In genomic region chr1:42658880-42659337, GRCh38 we compare ENCODE assay signal across 8 cellular contexts. TPM values are rescaled to one million over a fixed set of nuclear protein-coding genes. Genes with fewer than 3 reads are reported as not detected.
DNase-seq lines count a peak whose midpoint lies in the region; ATAC-seq and TF ChIP-seq lines count a peak whose summit lies in the region.

No MANE protein-coding gene starts in this region.

- H3K27ac ChIP-seq in HCT116 (ENCODE audit: low read depth, low read length), result peak overlapping the region; percentile 70

- intact Hi-C loops in HCT116 (cut with micrococcal nuclease), result loop anchor here (10.0 kb wide), 1 partner anchor 314 kb away; no protein-coding TSS in a partner anchor
- intact Hi-C loops in activated T-helper 1 cell treated with anti-CD3 and anti-CD28 coated beads, Interleukin-12 subunit alpha, Interleukin-12 subunit beta, Interleukin-2, Interleukin-4 antibody, amounts not matched to agents 30 ng/mL and 10 ng/mL and 1 ng/mL, durations not matched to agents 14 hours and 24 hours and 36 hours (cut with micrococcal nuclease), result loop anchor here (1.0 to 5.0 kb wide), 8 partner anchors 23 to 513 kb away; partner anchors contain the start of genes C1orf50, CCDC30, CFAP57 and EBNA1BP2

- peaks cover 46% of the 10 kb centered on the region for H3K4me1 Mint-ChIP-seq in activated T-helper 1 cell treated with anti-CD3 and anti-CD28 coated beads, Interleukin-12 subunit alpha, Interleukin-12 subunit beta, Interleukin-2, Interleukin-4 antibody, amounts not matched to agents 30 ng/mL and 10 ng/mL and 1 ng/mL, durations not matched to agents 14 hours and 24 hours and 36 hours (ENCODE audit: low read depth)
- H3K4me1 Mint-ChIP-seq in stimulated activated naive CD8-positive, alpha-beta T cell treated with anti-CD3 and anti-CD28 coated beads, Interleukin-15, amount 100 ng/mL, for 72 hours, result peaks cover 40% of the 10 kb centered on the region

- peak overlapping the region; percentile 96 for H3K27ac Mint-ChIP-seq in activated T-helper 1 cell treated with anti-CD3 and anti-CD28 coated beads, Interleukin-12 subunit alpha, Interleukin-12 subunit beta, Interleukin-2, Interleukin-4 antibody, amounts not matched to agents 30 ng/mL and 10 ng/mL and 1 ng/mL, durations not matched to agents 14 hours and 24 hours and 36 hours
- H3K27ac Mint-ChIP-seq in stimulated activated naive CD8-positive, alpha-beta T cell treated with anti-CD3 and anti-CD28 coated beads, Interleukin-15, amount 100 ng/mL, for 72 hours, result peak overlapping the region; percentile 91 to 99

- POLR2A ChIA-PET in HCT116 (lab: Charles Lee), result no interaction called here

- no peak for TF ChIP-seq POLR2A in HCT116 (IDR thresholded peaks at IDR 0.05; ENCODE audit: borderline replicate concordance, extremely low read depth, insufficient read depth, insufficient read length)

- peaks cover 23% of the 10 kb centered on the region for H3K36me3 Mint-ChIP-seq in activated T-helper 1 cell treated with anti-CD3 and anti-CD28 coated beads, Interleukin-12 subunit alpha, Interleukin-12 subunit beta, Interleukin-2, Interleukin-4 antibody, amounts not matched to agents 30 ng/mL and 10 ng/mL and 1 ng/mL, durations not matched to agents 14 hours and 24 hours and 36 hours (ENCODE audit: low read depth)

- peak overlapping the region; percentile 92 for H3K4me2 ChIP-seq in HCT116 (ENCODE audit: low read length)

- RAD21 ChIA-PET in HCT116 (lab: Charles Lee; ENCODE audit: low non-redundant PET in 1 of 2, low total read pairs in 2 of 2, uncharacterized antibody in 2 of 2, unreplicated experiment in 2 of 2), result no interaction called here

- H3K9me3 ChIP-seq in HCT116 (ENCODE audit: control insufficient read depth in 1 of 2, insufficient read depth in 1 of 2, low read depth in 1 of 2, low read length in 2 of 2) (no peaks in the 10 kb centered on the region), iPS-15b (ENCODE audit: control insufficient read depth, insufficient read depth, low read length) (no peaks in the 10 kb centered on the region)

- H3K79me2 ChIP-seq in HCT116 (ENCODE audit: insufficient read depth, low read length), result peaks cover 55% of the 10 kb centered on the region

- peak overlapping the region; percentile 99 for H3K4me3 Mint-ChIP-seq in activated T-helper 1 cell treated with anti-CD3 and anti-CD28 coated beads, Interleukin-12 subunit alpha, Interleukin-12 subunit beta, Interleukin-2, Interleukin-4 antibody, amounts not matched to agents 30 ng/mL and 10 ng/mL and 1 ng/mL, durations not matched to agents 14 hours and 24 hours and 36 hours
- peak overlapping the region; percentile 94 to 98 for H3K4me3 Mint-ChIP-seq in stimulated activated naive CD8-positive, alpha-beta T cell treated with anti-CD3 and anti-CD28 coated beads, Interleukin-15, amount 100 ng/mL, for 72 hours

- no peak overlapping the region for H2AFZ ChIP-seq in HCT116 (ENCODE audit: low read depth, low read length, poor library complexity, severe bottlenecking)

- CTCF ChIA-PET in HCT116 (lab: Charles Lee), result no interaction called here

- no peaks in the 10 kb centered on the region for H3K27me3 Mint-ChIP-seq in activated T-helper 1 cell treated with anti-CD3 and anti-CD28 coated beads, Interleukin-12 subunit alpha, Interleukin-12 subunit beta, Interleukin-2, Interleukin-4 antibody, amounts not matched to agents 30 ng/mL and 10 ng/mL and 1 ng/mL, durations not matched to agents 14 hours and 24 hours and 36 hours (ENCODE audit: insufficient read depth)
- H3K27me3 Mint-ChIP-seq in stimulated activated naive CD8-positive, alpha-beta T cell treated with anti-CD3 and anti-CD28 coated beads, Interleukin-15, amount 100 ng/mL, for 72 hours, result no peaks in the 10 kb centered on the region

- H3K9ac ChIP-seq in HCT116 (ENCODE audit: low read length) (peak overlapping the region; percentile 94), iPS-15b (ENCODE audit: low read depth, low read length) (peak overlapping the region; percentile 88)

- H4K20me1 ChIP-seq in HCT116 (ENCODE audit: insufficient read depth), result no peaks in the 10 kb centered on the region

- peaks cover 11 to 21% of the 10 kb centered on the region in 2 experiments; a peak in 3 of 4 replicates for H3K4me1 ChIP-seq in HCT116 (ENCODE audit: control insufficient read depth in 1 of 2, insufficient read depth in 2 of 2, low read length in 2 of 2)
- H3K4me1 ChIP-seq in iPS-15b (ENCODE audit: control insufficient read depth, insufficient read depth, low read length), result peaks cover 5% of the 10 kb centered on the region

- no peaks in the 10 kb centered on the region for H3K27me3 ChIP-seq in HCT116 (ENCODE audit: insufficient read depth, low read length)
- no peaks in the 10 kb centered on the region for H3K27me3 ChIP-seq in iPS-15b (ENCODE audit: control insufficient read depth, insufficient read depth, low read length)

- no peaks in the 10 kb centered on the region for H3K9me2 ChIP-seq in HCT116 (ENCODE audit: insufficient read depth)

- no peaks in the 10 kb centered on the region for H3K9me3 Mint-ChIP-seq in activated T-helper 1 cell treated with anti-CD3 and anti-CD28 coated beads, Interleukin-12 subunit alpha, Interleukin-12 subunit beta, Interleukin-2, Interleukin-4 antibody, amounts not matched to agents 30 ng/mL and 10 ng/mL and 1 ng/mL, durations not matched to agents 14 hours and 24 hours and 36 hours
- H3K9me3 Mint-ChIP-seq in stimulated activated naive CD8-positive, alpha-beta T cell treated with anti-CD3 and anti-CD28 coated beads, Interleukin-15, amount 100 ng/mL, for 72 hours, result no peaks in the 10 kb centered on the region

- no TSS peak for BruUV-seq in HCT116 (replicated peaks; lab: Mats Ljungman, UMichigan)

- H3K36me3 ChIP-seq in HCT116 (ENCODE audit: control insufficient read depth in 1 of 2, insufficient read depth in 2 of 2, low read length in 2 of 2) (peaks cover 8 to 26% of the 10 kb centered on the region in 2 experiments), iPS-15b (ENCODE audit: control insufficient read depth, insufficient read depth, low read length) (peaks cover 6% of the 10 kb centered on the region)

- peak; percentile 4; the same call in 1 of the 2 replicates for ATAC-seq in HCT116
- ATAC-seq in stimulated activated naive CD8-positive, alpha-beta T cell treated with anti-CD3 and anti-CD28 coated beads, Interleukin-15, amount 100 ng/mL, for 72 hours, result no peak

- TF ChIP-seq CTCF in HCT116 (IDR thresholded peaks at IDR 0.05 in 2 of 3, conservative IDR thresholded peaks at IDR 0.05 in 1 of 3; ENCODE audit: borderline replicate concordance in 1 of 3, insufficient read depth in 1 of 3, low read depth in 2 of 3, low read length in 2 of 3), result no peak

- H3K4me3 ChIP-seq in HCT116 (replicated peaks in 1 of 2; ENCODE audit: low read depth in 1 of 2, low read length in 2 of 2) (peak overlapping the region; percentile 89 to 98), iPS-15b (ENCODE audit: low read depth, low read length) (peak overlapping the region; percentile 96)

- no peak for TF ChIP-seq RAD21 in HCT116 (IDR thresholded peaks at IDR 0.05; ENCODE audit: low read depth)

- DNase-seq in Ammon's horn (ENCODE audit: low spot score) (peak; percentile 6), HCT116 (ENCODE audit: low read depth, low spot score) (no peak), DMS 273 (lab: John Stamatoyannopoulos, UW; ENCODE audit: unreplicated experiment) (no peak), OCI-M2 (lab: John Stamatoyannopoulos, UW; ENCODE audit: unreplicated experiment) (no peak), NCI-H128 (lab: John Stamatoyannopoulos, UW; ENCODE audit: unreplicated experiment) (no peak)
- no peak for DNase-seq in activated T-helper 1 cell treated with anti-CD3 and anti-CD28 coated beads, Interleukin-12 subunit alpha, Interleukin-12 subunit beta, Interleukin-2, Interleukin-4 antibody, amounts not matched to agents 30 ng/mL and 10 ng/mL and 1 ng/mL, durations not matched to agents 14 hours and 24 hours and 36 hours (ENCODE audit: low spot score)
- DNase-seq in stimulated activated naive CD8-positive, alpha-beta T cell treated with anti-CD3 and anti-CD28 coated beads, Interleukin-15, amount 100 ng/mL, for 72 hours, result no peak

TF ChIP-seq in HCT116, 20 proteins besides CTCF, POLR2A, EP300 and RAD21 (continues in another document):
- TF ChIP-seq, protein P1, sequence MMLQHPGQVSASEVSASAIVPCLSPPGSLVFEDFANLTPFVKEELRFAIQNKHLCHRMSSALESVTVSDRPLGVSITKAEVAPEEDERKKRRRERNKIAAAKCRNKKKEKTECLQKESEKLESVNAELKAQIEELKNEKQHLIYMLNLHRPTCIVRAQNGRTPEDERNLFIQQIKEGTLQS (IDR thresholded peaks at IDR 0.05), result no peak
- TF ChIP-seq EZH2phosphoT487 (IDR thresholded peaks at IDR 0.05; ENCODE audit: borderline replicate concordance) (no peak), TCF7L2 (IDR thresholded peaks at IDR 0.05; ENCODE audit: borderline replicate concordance, extremely low read depth, insufficient read depth, insufficient read length) (no peak), ELF1 (IDR thresholded peaks at IDR 0.05; ENCODE audit: borderline replicate concordance, low read depth) (no peak), SIN3A (IDR thresholded peaks at IDR 0.05; ENCODE audit: low read depth) (no peak), CBX3 (IDR thresholded peaks at IDR 0.05; ENCODE audit: low read depth) (no peak), YY1 (IDR thresholded peaks at IDR 0.05; ENCODE audit: extremely low read depth, insufficient replicate concordance, low read depth, low read length) (no peak)
- TF ChIP-seq, protein P2, sequence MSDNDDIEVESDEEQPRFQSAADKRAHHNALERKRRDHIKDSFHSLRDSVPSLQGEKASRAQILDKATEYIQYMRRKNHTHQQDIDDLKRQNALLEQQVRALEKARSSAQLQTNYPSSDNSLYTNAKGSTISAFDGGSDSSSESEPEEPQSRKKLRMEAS (IDR thresholded peaks at IDR 0.05), result no peak

RNA-seq across cellular contexts. Expression of gene PPIH, which starts 0.7 kb away (rescaled TPM):
- total RNA-seq in HCT116 (2021; ENCODE audit: unreplicated experiment), result 100 TPM
- 77.3 and 100 TPM in 2 replicates for polyA plus RNA-seq in HCT116 (2012)
- 89.7 and 94.6 TPM in 2 replicates for total RNA-seq in activated T-helper 1 cell treated with anti-CD3 and anti-CD28 coated beads, Interleukin-12 subunit alpha, Interleukin-12 subunit beta, Interleukin-2, Interleukin-4 antibody, amounts not matched to agents 30 ng/mL and 10 ng/mL and 1 ng/mL, durations not matched to agents 14 hours and 24 hours and 36 hours

RNA-seq across cellular contexts. Expression of gene YBX1, which starts 23.3 kb away (rescaled TPM):
- 1,009 TPM for total RNA-seq in HCT116 (2021; ENCODE audit: unreplicated experiment)
- polyA plus RNA-seq in HCT116 (2012), result 986 and 1,086 TPM in 2 replicates
- 774 and 780 TPM in 2 replicates for total RNA-seq in activated T-helper 1 cell treated with anti-CD3 and anti-CD28 coated beads, Interleukin-12 subunit alpha, Interleukin-12 subunit beta, Interleukin-2, Interleukin-4 antibody, amounts not matched to agents 30 ng/mL and 10 ng/mL and 1 ng/mL, durations not matched to agents 14 hours and 24 hours and 36 hours
